In genomic region chr4:170887396-170887795, GRCh38 we compare ENCODE assay signal across 17 cellular contexts.
"Had no signal": no experiment of that assay in that cellular context is flagged by ENCODE, and none has a peak within 500 bp of the region (broad histone marks: within the 10 kb centered on the region; RNA-seq: fewer than 3 reads in every experiment).

No MANE protein-coding gene starts in this region.

- H3K36me3 Mint-ChIP-seq: neural progenitor cell had no signal

- H3K4me3 ChIP-seq: coronary artery, esophagus squamous epithelium, neural progenitor cell, psoas muscle, sigmoid colon, thoracic aorta had no signal

- DNase-seq: activated CD4-positive, CD25-positive, alpha-beta regulatory T cell; activated naive CD4-positive, alpha-beta T cell treated with anti-CD3 and anti-CD28 coated beads for 36 hours; caudate nucleus; effector CD4-positive, alpha-beta T cell; esophagus squamous epithelium; foreskin fibroblast; kidney glomerular epithelial cell; midbrain; psoas muscle; sigmoid colon; stimulated activated CD4-positive, alpha-beta T cell treated with anti-CD3 and anti-CD28 coated beads, Interleukin-1b, Interleukin-23, amount 100 ng/mL, for 48 hours; SW 1271 had no signal

- H3K27ac Mint-ChIP-seq: activated naive CD4-positive, alpha-beta T cell treated with anti-CD3 and anti-CD28 coated beads for 36 hours; activated T-helper 2 cell treated with anti-CD3 and anti-CD28 coated beads, Interferon-gamma antibody, Interleukin-2, Interleukin-4, amounts not matched to agents 10 μg/mL and 5 μg/mL and 100 μg/mL, durations not matched to agents 14 hours and 24 hours and 36 hours; neural progenitor cell; T-helper 2 cell treated with Interferon-gamma antibody and Interleukin-4, amounts not matched to agents 5 μg/mL and 100 μg/mL, for 36 hours had no signal

- H3K36me3 ChIP-seq: esophagus squamous epithelium, neural progenitor cell, sigmoid colon, thoracic aorta had no signal

- H3K9me3 Mint-ChIP-seq: activated T-helper 2 cell treated with anti-CD3 and anti-CD28 coated beads, Interferon-gamma antibody, Interleukin-2, Interleukin-4, amounts not matched to agents 10 μg/mL and 5 μg/mL and 100 μg/mL, durations not matched to agents 14 hours and 24 hours and 36 hours; neural progenitor cell had no signal

- H3K4me1 ChIP-seq: esophagus squamous epithelium, neural progenitor cell, psoas muscle, sigmoid colon had no signal

- H3K27ac ChIP-seq: coronary artery, esophagus squamous epithelium, neural progenitor cell, psoas muscle, sigmoid colon, thoracic aorta had no signal

- ATAC-seq: psoas muscle had no signal

- H3K4me3 Mint-ChIP-seq: activated naive CD4-positive, alpha-beta T cell treated with anti-CD3 and anti-CD28 coated beads for 36 hours; neural progenitor cell; T-helper 2 cell treated with Interferon-gamma antibody and Interleukin-4, amounts not matched to agents 5 μg/mL and 100 μg/mL, for 36 hours had no signal

- H3K27me3 ChIP-seq: esophagus squamous epithelium, neural progenitor cell, sigmoid colon had no signal

- H3K9me3 ChIP-seq: esophagus squamous epithelium, psoas muscle, sigmoid colon, thoracic aorta had no signal
